9 cellular contexts compared by ENCODE assay signal in the genomic region with DNA sequence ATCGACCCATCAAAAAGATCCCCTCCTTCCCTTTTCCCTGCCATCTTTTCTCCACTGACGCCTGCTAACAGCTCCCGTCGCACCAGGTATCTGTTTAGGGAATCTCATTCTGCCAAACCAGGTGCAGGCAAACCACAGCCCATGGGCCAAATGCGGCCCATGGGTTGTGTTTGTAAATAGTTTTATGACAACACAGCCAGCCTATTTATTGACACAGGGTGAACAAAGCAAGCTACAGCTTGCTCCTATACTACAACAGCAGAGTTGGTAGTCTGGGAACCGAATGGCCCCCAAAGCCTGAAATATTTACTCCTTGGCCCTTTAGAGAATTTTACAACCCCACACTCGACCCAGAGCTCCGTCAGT. TPM values are rescaled to one million over a fixed set of nuclear protein-coding genes. Genes with fewer than 3 reads are reported as not detected.
DNase-seq lines count a peak whose midpoint lies in the region; ATAC-seq and TF ChIP-seq lines count a peak whose summit lies in the region.
"Had no signal": no experiment of that assay in that cellular context is flagged by ENCODE, and none has a peak within 500 bp of the region (broad histone marks: within the 10 kb centered on the region; RNA-seq: fewer than 3 reads in every experiment).

No MANE protein-coding gene starts in this region.

- H3K4me1 Mint-ChIP-seq in activated CD4-positive, alpha-beta T cell treated with anti-CD3 and anti-CD28 coated beads for 36 hours = peaks cover 86% of the 10 kb centered on the region
- H3K4me1 Mint-ChIP-seq in activated naive CD8-positive, alpha-beta T cell treated with anti-CD3 and anti-CD28 coated beads for 36 hours = peaks cover 75% of the 10 kb centered on the region
- H3K4me1 Mint-ChIP-seq in chondrocyte (ENCODE audit: low read depth) = peaks cover 37% of the 10 kb centered on the region

- ATAC-seq in activated CD4-positive, alpha-beta T cell treated with anti-CD3 and anti-CD28 coated beads for 36 hours = no peak
- ATAC-seq in GM18909 (IDR thresholded peaks at IDR 0.05; ENCODE audit: poor library complexity, unreplicated experiment) = no peak

- CTCF ChIA-PET in activated CD4-positive, alpha-beta T cell treated with anti-CD3 and anti-CD28 coated beads for 36 hours (lab: Charles Lee) = interaction anchor here (0.7 to 2.2 kb wide), 6 partner anchors 10 to 128 kb away, joined by 3 to 5 read pairs (median 4); partner anchors contain the start of gene NFATC2

- H3K27me3 Mint-ChIP-seq in activated CD4-positive, alpha-beta T cell treated with anti-CD3 and anti-CD28 coated beads for 36 hours = no peaks in the 10 kb centered on the region
- no peaks in the 10 kb centered on the region for H3K27me3 Mint-ChIP-seq in activated naive CD8-positive, alpha-beta T cell treated with anti-CD3 and anti-CD28 coated beads for 36 hours
- H3K27me3 Mint-ChIP-seq in chondrocyte (ENCODE audit: low read depth) = no peaks in the 10 kb centered on the region

- peak overlapping the region; percentile 93 for H3K27ac Mint-ChIP-seq in activated CD4-positive, alpha-beta T cell treated with anti-CD3 and anti-CD28 coated beads for 36 hours
- peak overlapping the region; percentile 91 for H3K27ac Mint-ChIP-seq in activated naive CD8-positive, alpha-beta T cell treated with anti-CD3 and anti-CD28 coated beads for 36 hours
- H3K27ac Mint-ChIP-seq in chondrocyte (ENCODE audit: unreplicated experiment) = no peak overlapping the region

- peaks cover 53% of the 10 kb centered on the region for H3K36me3 Mint-ChIP-seq in activated CD4-positive, alpha-beta T cell treated with anti-CD3 and anti-CD28 coated beads for 36 hours (ENCODE audit: low read depth)
- peaks cover 44% of the 10 kb centered on the region for H3K36me3 Mint-ChIP-seq in activated naive CD8-positive, alpha-beta T cell treated with anti-CD3 and anti-CD28 coated beads for 36 hours
- no peaks in the 10 kb centered on the region for H3K36me3 Mint-ChIP-seq in chondrocyte (ENCODE audit: low read depth)

- H3K27ac ChIP-seq in skin epidermis = peak overlapping the region in 13 of 21 experiments; percentile 21 to 81 (median 66)

- intact Hi-C loops in activated CD4-positive, alpha-beta T cell treated with anti-CD3 and anti-CD28 coated beads for 36 hours (cut with DNase I, micrococcal nuclease) = loop anchor here in 1 of 2 experiments (5.0 kb wide), 1 partner anchor 46 kb away; no protein-coding TSS in a partner anchor

- no peak for TF ChIP-seq CTCF in LNCaP clone FGC (IDR thresholded peaks at IDR 0.05; ENCODE audit: control insufficient read depth, extremely low read depth, insufficient read depth)
- TF ChIP-seq CTCF in chondrocyte (IDR thresholded peaks at IDR 0.05) = no peak

- H3K4me3 Mint-ChIP-seq in activated CD4-positive, alpha-beta T cell treated with anti-CD3 and anti-CD28 coated beads for 36 hours = peak overlapping the region; percentile 69
- H3K4me3 Mint-ChIP-seq in activated naive CD8-positive, alpha-beta T cell treated with anti-CD3 and anti-CD28 coated beads for 36 hours = peak overlapping the region; percentile 74
- no peak overlapping the region for H3K4me3 Mint-ChIP-seq in chondrocyte (ENCODE audit: unreplicated experiment)

- POLR2A ChIA-PET in activated CD4-positive, alpha-beta T cell treated with anti-CD3 and anti-CD28 coated beads for 36 hours (lab: Charles Lee) = interaction anchor here (0.9 to 5.1 kb wide), 5 partner anchors 16 to 46 kb away, joined by 3 to 59 read pairs (median 4); partner anchors contain the start of gene NFATC2

- no peaks in the 10 kb centered on the region for H3K9me3 Mint-ChIP-seq in activated CD4-positive, alpha-beta T cell treated with anti-CD3 and anti-CD28 coated beads for 36 hours (ENCODE audit: low read depth)
- no peaks in the 10 kb centered on the region for H3K9me3 Mint-ChIP-seq in activated naive CD8-positive, alpha-beta T cell treated with anti-CD3 and anti-CD28 coated beads for 36 hours
- H3K9me3 Mint-ChIP-seq in chondrocyte (ENCODE audit: low read depth) = no peaks in the 10 kb centered on the region

- H3K4me3 ChIP-seq in LNCaP clone FGC (ENCODE audit: low read depth, low read length) = no peak overlapping the region
- H3K4me3 ChIP-seq in skin epidermis = peak overlapping the region in 2 of 7 experiments; percentile 6 to 18

- DNase-seq in activated CD4-positive, alpha-beta T cell treated with anti-CD3 and anti-CD28 coated beads for 36 hours = no peak
- no peak for DNase-seq in activated CD4-positive, alpha-beta T cell treated with anti-CD3 and anti-CD28 coated beads for 1 hour
- DNase-seq in LNCaP clone FGC (ENCODE audit: low read depth) (peak; percentile 72), chondrocyte (ENCODE audit: low spot score) (no peak), AG08395 (ENCODE audit: low spot score) (no peak)
- no peak for DNase-seq in activated naive CD8-positive, alpha-beta T cell treated with anti-CD3 and anti-CD28 coated beads for 36 hours
- DNase-seq: NCI-H1436 had no signal

RNA-seq across cellular contexts. Expression of gene NFATC2, which starts 16.4 kb away (rescaled TPM):
- 10 to 100 TPM; 38.5 to 49.8 TPM for total RNA-seq in activated CD4-positive, alpha-beta T cell treated with anti-CD3 and anti-CD28 coated beads for 36 hours
- total RNA-seq in activated naive CD8-positive, alpha-beta T cell treated with anti-CD3 and anti-CD28 coated beads for 36 hours = 10 to 100 TPM; 31.0 to 31.7 TPM
- 2.0 to 2.6 TPM (median 2.2 TPM) in 3 replicates for total RNA-seq in chondrocyte
